Comparison of ENCODE assay signal across 8 cellular contexts in genomic region chr1:228060458-228061190, GRCh38. TPM values are rescaled to one million over a fixed set of nuclear protein-coding genes. Genes with fewer than 3 reads are reported as not detected.
DNase-seq lines count a peak whose midpoint lies in the region; ATAC-seq, FAIRE-seq and TF ChIP-seq lines count a peak whose summit lies in the region.

No MANE protein-coding gene starts in this region.

- FAIRE-seq in pancreas (lab: Jason Lieb, UNC), result no peak

- intact Hi-C loops in pancreas (cut with DNase I) (no loop called here), adrenal gland (cut with DNase I) (no loop called here)

- WGBS in pancreas, 2 donors, result 30% methylated on average over 30 to 34 of the region's 34 CpGs
- 13 to 19% (median 14%) methylated on average over 17 to 34 of the region's 34 CpGs for WGBS in adrenal gland, 4 donors

- TF ChIP-seq CTCF in fibroblast of the aortic adventitia (IDR thresholded peaks at IDR 0.05; ENCODE audit: insufficient read depth, low read length) (no peak), pancreas (IDR thresholded peaks at IDR 0.05) (no peak), adrenal gland (IDR thresholded peaks at IDR 0.05) (no peak)

- H3K4me3 ChIP-seq in SK-N-MC, result peak overlapping the region; percentile 71
- no peak overlapping the region for H3K4me3 ChIP-seq in fibroblast of the aortic adventitia (ENCODE audit: low read depth, low read length)
- H3K4me3 ChIP-seq in pancreas, result peak overlapping the region; percentile 23 to 54 (median 39)
- H3K4me3 ChIP-seq in adrenal gland, result peak overlapping the region in 1 of 4 donors; percentile 40

- no peaks in the 10 kb centered on the region for H3K36me3 ChIP-seq in SK-N-MC (ENCODE audit: insufficient read depth, low read length)
- H3K36me3 ChIP-seq in pancreas, result no peaks in the 10 kb centered on the region
- H3K36me3 ChIP-seq in adrenal gland (replicated peaks in 1 of 2), result no peaks in the 10 kb centered on the region

- TF ChIP-seq POLR2A in adrenal gland (IDR thresholded peaks at IDR 0.05), result no peak

- ATAC-seq in pancreas (peak; percentile 10 to 41 (median 20)), GM18858 (IDR thresholded peaks at IDR 0.05; ENCODE audit: unreplicated experiment) (no peak)

- peak; percentile 56 for DNase-seq in GM03348 (ENCODE audit: low spot score)
- no peak for DNase-seq in SK-N-MC (ENCODE audit: low read depth, low spot score)
- DNase-seq in fibroblast of the aortic adventitia (ENCODE audit: low read depth), result peak; percentile 16
- DNase-seq in pancreas, result peak; percentile 38 to 83 (median 57)
- DNase-seq in amygdala (lab: John Stamatoyannopoulos, UW), result no peak
- no peak for DNase-seq in NCI-H2171 (lab: John Stamatoyannopoulos, UW)
- DNase-seq in adrenal gland, result no peak

- H3K9me3 ChIP-seq in SK-N-MC (ENCODE audit: low read depth, low read length), result no peaks in the 10 kb centered on the region
- no peaks in the 10 kb centered on the region for H3K9me3 ChIP-seq in pancreas
- no peaks in the 10 kb centered on the region for H3K9me3 ChIP-seq in adrenal gland (replicated peaks in 1 of 3)

- H3K27me3 ChIP-seq in pancreas (no peaks in the 10 kb centered on the region), adrenal gland (peaks cover 74% of the 10 kb centered on the region)

- H3K9ac ChIP-seq in SK-N-MC (ENCODE audit: insufficient read length), result no peak overlapping the region

- H3K4me1 ChIP-seq in pancreas (no peaks in the 10 kb centered on the region), adrenal gland (replicated peaks in 1 of 2) (no peaks in the 10 kb centered on the region)

- no peak overlapping the region for H3K27ac ChIP-seq in SK-N-MC
- H3K27ac ChIP-seq in pancreas, result peak overlapping the region in 1 of 4 donors; percentile 54
- no peak overlapping the region for H3K27ac ChIP-seq in adrenal gland

RNA-seq across cellular contexts. Expression of gene ARF1, which starts 21.9 kb away (rescaled TPM):
- total RNA-seq in fibroblast of the aortic adventitia (ENCODE audit: low replicate concordance), result 58.0 and 246 TPM in 2 replicates
- total RNA-seq in pancreas, result 100 to 1,000 TPM; 160 to 251 (median 205) TPM
- 100 to 1,000 TPM; 167 to 234 TPM for polyA plus RNA-seq in pancreas
- total RNA-seq in adrenal gland, result 100 to 1,000 TPM; 345 to 611 (median 381) TPM
- polyA plus RNA-seq in adrenal gland, result 100 to 1,000 TPM; 274 to 510 (median 384) TPM

RNA-seq across cellular contexts. Expression of gene C1orf35, which starts 42.5 kb away (rescaled TPM):
- total RNA-seq in fibroblast of the aortic adventitia (ENCODE audit: low replicate concordance), result 5.9 and 21.8 TPM in 2 replicates
- total RNA-seq in pancreas, result 1 to 10 TPM; 6.3 to 9.3 (median 7.8) TPM
- 10 to 100 TPM; 18.9 to 33.2 TPM for polyA plus RNA-seq in pancreas
- total RNA-seq in adrenal gland, result 10 to 100 TPM in 6 of 8 donors, 1 to 10 TPM in 2; 8.0 to 24.8 (median 15.4) TPM
- 10 to 100 TPM in 2 of 3 donors, 1 to 10 TPM in 1; 5.0 to 42.0 (median 36.0) TPM for polyA plus RNA-seq in adrenal gland

RNA-seq across cellular contexts. Expression of gene MRPL55, which starts 48.5 kb away (rescaled TPM):
- total RNA-seq in fibroblast of the aortic adventitia (ENCODE audit: low replicate concordance) (32.5 and 74.1 TPM in 2 replicates), pancreas (10 to 100 TPM; 18.1 to 24.7 (median 23.9) TPM), adrenal gland (100 to 1,000 TPM in 2 of 8 donors, 10 to 100 TPM in 6; 56.4 to 120 (median 70.8) TPM)
- polyA plus RNA-seq in pancreas (100 to 1,000 TPM; 103 to 113 TPM), adrenal gland (100 to 1,000 TPM in 2 of 3 donors, 10 to 100 TPM in 1; 25.1 to 309 (median 303) TPM)

RNA-seq across cellular contexts. Expression of gene WNT3A, which starts 53.8 kb away (rescaled TPM):
- not detected in 2 replicates for total RNA-seq in fibroblast of the aortic adventitia (ENCODE audit: low replicate concordance)
- total RNA-seq in pancreas, result not detected
- polyA plus RNA-seq in pancreas, result under 1 TPM in 1 of 2 donors, not detected in 1; 0.08 TPM
- total RNA-seq in adrenal gland, result not detected
- polyA plus RNA-seq in adrenal gland, result not detected

Comparison
In these comparisons a context has a peak if more than half of its experiments do, and no peak if none do; other contexts are left out.
1. DNase-seq: peak in GM03348 (single experiment), fibroblast of the aortic adventitia (single experiment) and pancreas (6 of 6); none in SK-N-MC (single experiment), amygdala (0 of 56), NCI-H2171 (single experiment) and adrenal gland (0 of 7).